ENCODE assay signal across 8 cellular contexts in the genomic region with DNA sequence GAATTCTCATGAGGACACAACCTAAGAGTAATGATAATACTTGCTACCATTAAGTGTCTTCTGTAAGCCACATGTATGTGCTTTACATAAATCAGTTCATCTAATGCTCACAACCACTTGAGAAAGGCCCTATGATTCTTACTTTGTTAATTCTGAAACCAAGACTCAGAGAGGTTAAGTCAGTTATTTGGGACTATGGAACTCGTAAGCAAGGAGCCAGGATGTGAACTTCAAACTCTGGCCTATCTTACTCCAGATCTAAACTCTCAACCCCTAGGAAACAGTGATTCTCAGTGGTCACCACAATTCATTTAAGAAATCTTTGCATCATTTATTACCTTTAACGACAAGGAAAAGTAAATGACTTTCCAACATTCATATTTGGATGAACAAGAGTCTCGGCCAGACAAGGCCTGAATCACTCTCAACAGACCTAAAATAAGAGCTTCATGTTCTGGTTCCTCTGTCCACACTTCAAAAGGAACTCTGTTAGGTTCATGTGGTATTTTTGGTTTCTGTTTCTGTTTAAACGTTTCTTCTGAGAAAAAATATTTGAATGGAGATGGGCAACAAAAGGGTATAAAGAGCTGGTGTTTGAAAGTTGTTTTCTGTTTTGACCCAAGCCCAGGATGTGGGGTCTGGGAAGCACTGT.
DNase-seq lines count a peak whose midpoint lies in the region; ATAC-seq, FAIRE-seq and TF ChIP-seq lines count a peak whose summit lies in the region.
"Had no signal": no experiment of that assay in that cellular context is flagged by ENCODE, and none has a peak within 500 bp of the region (broad histone marks: within the 10 kb centered on the region; RNA-seq: fewer than 3 reads in every experiment).

No MANE protein-coding gene starts in this region.

- TF ChIP-seq CTCF in MM.1S (IDR thresholded peaks at IDR 0.05; ENCODE audit: low read length) (no peak), lower leg skin (IDR thresholded peaks at IDR 0.05) (no peak)

- H2AFZ ChIP-seq in MM.1S (ENCODE audit: low read length): peak overlapping the region; percentile 61

- H3K9me3 ChIP-seq in MM.1S (replicated peaks; ENCODE audit: insufficient read depth, low read length) (no peaks in the 10 kb centered on the region), small intestine (ENCODE audit: control insufficient read depth, low read depth) (no peaks in the 10 kb centered on the region)

- intact Hi-C loops in lower leg skin (cut with DNase I; ENCODE audit: low total_unique reads): no loop called here

- FAIRE-seq in small intestine (lab: Jason Lieb, UNC): no peak
- FAIRE-seq: endothelial cell of umbilical vein had no signal

- H3K36me3 ChIP-seq in MM.1S (replicated peaks; ENCODE audit: insufficient read depth, low read length): no peaks in the 10 kb centered on the region
- H3K36me3 ChIP-seq in small intestine (ENCODE audit: control insufficient read depth in 2 of 2, insufficient read depth in 2 of 2, low read length in 2 of 2): no peaks in the 10 kb centered on the region

- H3K4me2 ChIP-seq in MM.1S (ENCODE audit: low read depth, low read length): peak overlapping the region; percentile 2; the same call in 1 of the 2 replicates

- H3K27me3 ChIP-seq in MM.1S (replicated peaks; ENCODE audit: insufficient read depth, low read length): no peaks in the 10 kb centered on the region
- H3K27me3 ChIP-seq in small intestine (ENCODE audit: control insufficient read depth in 2 of 2, insufficient read depth in 2 of 2, low read length in 2 of 2): no peaks in the 10 kb centered on the region

- no peak overlapping the region for H3K4me3 ChIP-seq in MM.1S (ENCODE audit: low read length)
- H3K4me3 ChIP-seq in small intestine (ENCODE audit: low read depth in 1 of 2, low read length in 2 of 2): no peak overlapping the region
- H3K4me3 ChIP-seq in lower leg skin (ENCODE audit: low read depth, poor library complexity, severe bottlenecking): no peak overlapping the region

- H3K9me2 ChIP-seq in MM.1S (replicated peaks; ENCODE audit: insufficient read depth, low read length): no peaks in the 10 kb centered on the region

- DNase-seq in MM.1S (peak; percentile 52), small intestine (no peak), DMS 273 (lab: John Stamatoyannopoulos, UW; ENCODE audit: unreplicated experiment) (no peak), kidney glomerular epithelial cell (lab: John Stamatoyannopoulos, UW) (no peak), lower leg skin (ENCODE audit: low spot score in 2 of 2) (no peak)

- no peaks in the 10 kb centered on the region; the same call in 1 of the 2 replicates for H3F3A ChIP-seq in MM.1S (ENCODE audit: insufficient read depth, low read length)

- H3K79me2 ChIP-seq in MM.1S (ENCODE audit: low read length): no peaks in the 10 kb centered on the region

- H3K27ac ChIP-seq in MM.1S (ENCODE audit: low read length): no peak overlapping the region
- H3K27ac ChIP-seq in small intestine (ENCODE audit: low read depth in 1 of 2, low read length in 1 of 2): peak overlapping the region; percentile 3 to 9

- 47 to 56% (median 50%) methylated on average over 4 of the region's 4 CpGs for WGBS in small intestine, 3 donors
- WGBS in lower leg skin, 2 donors: 65 to 66% methylated on average over 4 of the region's 4 CpGs

- H4K20me1 ChIP-seq in MM.1S (ENCODE audit: insufficient read depth, low read length): no peaks in the 10 kb centered on the region

- H3K4me1 ChIP-seq in MM.1S (ENCODE audit: low read length) (0 out of 2 replicates have a peak, but pooled peaks cover 11% of the 10 kb centered on the region), small intestine (ENCODE audit: control insufficient read depth in 2 of 2, insufficient read depth in 1 of 2, low read depth in 1 of 2, low read length in 1 of 2) (peaks cover 4 to 5% of the 10 kb centered on the region in 2 donors)

- ATAC-seq in GM19023 (IDR thresholded peaks at IDR 0.05; ENCODE audit: unreplicated experiment): peak; percentile 74
- peak; percentile 75 for ATAC-seq in HG02610 (IDR thresholded peaks at IDR 0.05; ENCODE audit: unreplicated experiment)

- no peak for TF ChIP-seq POLR2A in lower leg skin (IDR thresholded peaks at IDR 0.05)

- no peak overlapping the region for H3K9ac ChIP-seq in MM.1S (ENCODE audit: low read length)
